Comparison of ENCODE assay signal across 8 cellular contexts in the genomic region with DNA sequence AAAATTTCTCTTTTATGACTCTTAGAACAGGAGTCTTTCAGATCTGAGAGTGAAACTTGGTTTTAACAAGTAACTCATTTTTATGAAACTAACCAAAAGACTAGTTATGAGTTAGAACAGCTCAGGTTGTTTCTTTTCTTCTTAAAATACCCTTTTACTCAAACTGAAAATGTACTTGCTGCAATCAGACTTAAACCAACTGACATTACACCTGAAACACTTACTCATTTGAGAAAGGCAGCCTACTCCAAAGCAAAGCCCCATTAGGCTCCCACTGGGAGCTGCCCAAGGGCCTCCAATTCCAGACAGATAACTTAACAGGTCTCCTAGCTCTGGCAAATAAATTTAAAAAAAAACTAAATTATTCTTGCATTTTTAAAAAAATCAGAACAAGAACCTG. TPM values are rescaled to one million over a fixed set of nuclear protein-coding genes. Genes with fewer than 3 reads are reported as not detected.
A peak's percentile ranks its signal among the peaks of the same experiment; 100 is the strongest.
DNase-seq lines count a peak whose midpoint lies in the region; ATAC-seq and TF ChIP-seq lines count a peak whose summit lies in the region.

No MANE protein-coding gene starts in this region.

- no peaks in the 10 kb centered on the region for H3K27me3 ChIP-seq in heart right ventricle
- H3K27me3 ChIP-seq in ovary = no peaks in the 10 kb centered on the region

- no peak for TF ChIP-seq CTCF in heart right ventricle (IDR thresholded peaks at IDR 0.05)
- no peak for TF ChIP-seq CTCF in brain (conservative IDR thresholded peaks at IDR 0.05)
- no peak for TF ChIP-seq CTCF in ovary (IDR thresholded peaks at IDR 0.05)

- peaks cover under 1 to 68% (median 61%) of the 10 kb centered on the region in 9 donors for H3K4me1 ChIP-seq in heart right ventricle
- peaks cover 18% of the 10 kb centered on the region for H3K4me1 ChIP-seq in ovary (ENCODE audit: insufficient read depth)

- DNase-seq in heart right ventricle = no peak
- DNase-seq in Right ventricle myocardium inferior (ENCODE audit: missing footprints) = no peak
- DNase-seq in ovary = no peak
- DNase-seq in NCI-H2029 treated with DMSO at 0.1 percent for 48 hours (lab: John Stamatoyannopoulos, UW) = no peak
- no peak for DNase-seq in NCI-H748 treated with DMSO at 0.1 percent for 48 hours (lab: John Stamatoyannopoulos, UW)

- TF ChIP-seq EP300 in ovary (IDR thresholded peaks at IDR 0.05) = no peak

- peaks cover 5% of the 10 kb centered on the region for H3K36me3 Mint-ChIP-seq in brain

- intact Hi-C loops in heart right ventricle (cut with DNase I) (loop anchor here in 9 of 10 donors (2.0 to 10.0 kb wide), 14 partner anchors 24 to 468 kb away; no protein-coding TSS in a partner anchor), Right ventricle myocardium inferior (cut with DNase I) (loop anchor here (5.0 to 10.0 kb wide), 2 partner anchors 76 to 348 kb away; no protein-coding TSS in a partner anchor), ovary (cut with DNase I) (loop anchor here (5.0 to 10.0 kb wide), 6 partner anchors 88 to 758 kb away; no protein-coding TSS in a partner anchor)

- peak overlapping the region in 4 of 5 experiments; percentile 33 to 95 (median 91) for H3K4me3 Mint-ChIP-seq in brain

- ATAC-seq in heart right ventricle (no peak), Right ventricle myocardium inferior (no peak), HG03354 (IDR thresholded peaks at IDR 0.05; ENCODE audit: poor library complexity, severe bottlenecking, unreplicated experiment) (peak; percentile 30), HG03039 (IDR thresholded peaks at IDR 0.05; ENCODE audit: unreplicated experiment) (no peak)

- H3K4me1 Mint-ChIP-seq in brain = peaks cover 29% of the 10 kb centered on the region

- peak overlapping the region in 9 of 10 donors; percentile 8 to 97 (median 92) for H3K4me3 ChIP-seq in heart right ventricle
- peak overlapping the region; percentile 78 for H3K4me3 ChIP-seq in ovary

- peaks cover 0 to 10% (median 5%) of the 10 kb centered on the region in 5 experiments for H3K9me3 Mint-ChIP-seq in brain

- peaks cover 81% of the 10 kb centered on the region for H3K27me3 Mint-ChIP-seq in brain

- H3K27ac ChIP-seq in heart right ventricle (peak overlapping the region in 8 of 10 donors; percentile 95 to 99 (median 98)), ovary (peak overlapping the region in 1 of 2 donors; percentile 99)

- H3K27ac Mint-ChIP-seq in brain = peak overlapping the region in 1 of 5 experiments; percentile 73

- no peak for TF ChIP-seq POLR2A in ovary (IDR thresholded peaks at IDR 0.05)

- H3K36me3 ChIP-seq in heart right ventricle (no peaks in the 10 kb centered on the region), ovary (no peaks in the 10 kb centered on the region)

- H3K9me3 ChIP-seq in heart right ventricle (no peaks in the 10 kb centered on the region), ovary (no peaks in the 10 kb centered on the region)

RNA-seq across cellular contexts. Expression of a gene that starts 3.6 kb away (rescaled TPM):
- total RNA-seq in heart right ventricle (10 to 100 TPM; 12.3 to 31.2 (median 17.3) TPM), Right ventricle myocardium inferior (14.5 TPM), ovary (100 to 1,000 TPM in 6 of 7 donors, 10 to 100 TPM in 1; 95.9 to 157 (median 117) TPM)
- polyA plus RNA-seq in heart right ventricle (1 to 10 TPM; 3.4 to 9.0 TPM), brain (ENCODE audit: insufficient read depth, low read depth, low replicate concordance) (5.3 TPM), ovary (10 to 100 TPM; 51.5 to 80.1 TPM)
